ENCODE assay signal across 2 cellular contexts in genomic region chr11:57496109-57496820, GRCh38.
TF ChIP-seq lines count a peak whose summit lies in the region.

No MANE protein-coding gene starts in this region.

TF ChIP-seq in GM23338, 12 proteins besides CTCF, POLR2A, EP300 and RAD21:
- TF ChIP-seq NANOG (IDR thresholded peaks at IDR 0.05; ENCODE audit: borderline replicate concordance) (no peak), ETS1 (IDR thresholded peaks at IDR 0.05) (no peak), EZH2phosphoT487 (IDR thresholded peaks at IDR 0.05; ENCODE audit: unreplicated experiment) (no peak), CREB1 (CRISPR knock-in tag; IDR thresholded peaks at IDR 0.05; ENCODE audit: low read depth) (no peak), JUNB (IDR thresholded peaks at IDR 0.05; ENCODE audit: unreplicated experiment) (no peak), STAT1 (IDR thresholded peaks at IDR 0.05; ENCODE audit: unreplicated experiment) (no peak), ZNF331 (CRISPR knock-in tag; IDR thresholded peaks at IDR 0.05; ENCODE audit: low read depth) (no peak), ZNF114 (CRISPR knock-in tag; IDR thresholded peaks at IDR 0.05) (no peak), ZNF462 (CRISPR knock-in tag; IDR thresholded peaks at IDR 0.05) (no peak), REST (IDR thresholded peaks at IDR 0.05; ENCODE audit: unreplicated experiment) (no peak), EZH2 (IDR thresholded peaks at IDR 0.05; ENCODE audit: low read depth, unreplicated experiment) (no peak), POLR2AphosphoS5 (IDR thresholded peaks at IDR 0.05; ENCODE audit: low read depth) (no peak)

TF ChIP-seq in K562, 482 proteins besides CTCF, POLR2A, EP300 and RAD21:
- TF ChIP-seq PTRF (tag; IDR thresholded peaks at IDR 0.05) (no peak), ETS2 (tag; IDR thresholded peaks at IDR 0.05; ENCODE audit: borderline replicate concordance, poor library complexity, severe bottlenecking) (no peak), RBM25 (IDR thresholded peaks at IDR 0.05; ENCODE audit: low read depth, low read length, severe bottlenecking) (peak; percentile 78)
